Comparison of ENCODE assay signal across 11 cellular contexts in genomic region chr17:76261421-76262215, GRCh38. TPM values are rescaled to one million over a fixed set of nuclear protein-coding genes. Genes with fewer than 3 reads are reported as not detected.
A peak's percentile ranks its signal among the peaks of the same experiment; 100 is the strongest.
DNase-seq lines count a peak whose midpoint lies in the region; ATAC-seq, FAIRE-seq and TF ChIP-seq lines count a peak whose summit lies in the region.
"Had no signal": no experiment of that assay in that cellular context is flagged by ENCODE, and none has a peak within 500 bp of the region (broad histone marks: within the 10 kb centered on the region; RNA-seq: fewer than 3 reads in every experiment).

No MANE protein-coding gene starts in this region.

- in situ Hi-C loops in HepG2 (cut with HindIII; ENCODE audit: extremely low pct_ligation_motif_present, low pct_unique_long_range_greater_than_20kb), result no loop called here

- no peak for ATAC-seq in stimulated activated naive CD8-positive, alpha-beta T cell treated with anti-CD3 and anti-CD28 coated beads, Interleukin-15, Interleukin-2, amounts not matched to agents 100 U/mL and 50 U/mL, for 24 hours
- ATAC-seq in memory B cell (ENCODE audit: low read depth) (no peak), HG02970 (IDR thresholded peaks at IDR 0.05; ENCODE audit: low FRiP score, unreplicated experiment) (no peak), HepG2 (no peak)

- no peaks in the 10 kb centered on the region for H3K27me3 ChIP-seq in HepG2 (ENCODE audit: control insufficient read depth in 1 of 2, insufficient read depth in 2 of 2, low read length in 2 of 2)

- H3K4me1 ChIP-seq in HepG2 (ENCODE audit: insufficient read depth, low read length), result peaks cover 72% of the 10 kb centered on the region

- H3K4me3 ChIP-seq in HepG2 (replicated peaks in 1 of 3; ENCODE audit: insufficient read depth in 1 of 3, low read depth in 2 of 3, low read length in 3 of 3), result no peak overlapping the region

- H2AFZ ChIP-seq in HepG2 (ENCODE audit: low read length), result no peak overlapping the region

- H3K27ac Mint-ChIP-seq in stimulated activated naive CD8-positive, alpha-beta T cell treated with anti-CD3 and anti-CD28 coated beads, Interleukin-15, Interleukin-2, amounts not matched to agents 100 ng/mL and 50 ng/mL, for 24 hours, result peak overlapping the region; percentile 93
- peak overlapping the region; percentile 80 for H3K27ac Mint-ChIP-seq in activated T-helper 2 cell treated with anti-CD3 and anti-CD28 coated beads, Interferon-gamma antibody, Interleukin-2, Interleukin-4, amounts not matched to agents 10 μg/mL and 5 μg/mL and 100 μg/mL, durations not matched to agents 14 hours and 24 hours and 36 hours
- peak overlapping the region; percentile 47 for H3K27ac Mint-ChIP-seq in memory B cell

- H3K9ac ChIP-seq in HepG2 (ENCODE audit: insufficient read depth, low read depth, low read length), result no peak overlapping the region

- H3K4me3 Mint-ChIP-seq in stimulated activated naive CD8-positive, alpha-beta T cell treated with anti-CD3 and anti-CD28 coated beads, Interleukin-15, Interleukin-2, amounts not matched to agents 100 ng/mL and 50 ng/mL, for 24 hours, result no peak overlapping the region
- H3K4me3 Mint-ChIP-seq in activated T-helper 2 cell treated with anti-CD3 and anti-CD28 coated beads, Interferon-gamma antibody, Interleukin-2, Interleukin-4, amounts not matched to agents 10 μg/mL and 5 μg/mL and 100 μg/mL, durations not matched to agents 14 hours and 24 hours and 36 hours (ENCODE audit: low read depth), result no peak overlapping the region
- peak overlapping the region; percentile 71 for H3K4me3 Mint-ChIP-seq in memory B cell

- 86% methylated on average over 23 of the region's 23 CpGs for WGBS in HepG2 (ENCODE audit: low lambda C conversion rate)

- no peaks in the 10 kb centered on the region for H3K9me3 Mint-ChIP-seq in stimulated activated naive CD8-positive, alpha-beta T cell treated with anti-CD3 and anti-CD28 coated beads, Interleukin-15, Interleukin-2, amounts not matched to agents 100 ng/mL and 50 ng/mL, for 24 hours
- H3K9me3 Mint-ChIP-seq in activated T-helper 2 cell treated with anti-CD3 and anti-CD28 coated beads, Interferon-gamma antibody, Interleukin-2, Interleukin-4, amounts not matched to agents 10 μg/mL and 5 μg/mL and 100 μg/mL, durations not matched to agents 14 hours and 24 hours and 36 hours, result peaks cover 4% of the 10 kb centered on the region
- no peaks in the 10 kb centered on the region for H3K9me3 Mint-ChIP-seq in memory B cell

- peaks cover 5% of the 10 kb centered on the region for H3K79me2 ChIP-seq in HepG2 (ENCODE audit: insufficient read depth, low read length)

- no TSS peak for BruUV-seq in HepG2 (replicated peaks; lab: Mats Ljungman, UMichigan)

- H3K36me3 ChIP-seq in HepG2 (replicated peaks in 1 of 2; ENCODE audit: control insufficient read depth in 1 of 2, insufficient read depth in 2 of 2, low read length in 2 of 2), result no peaks in the 10 kb centered on the region

- no peak for FAIRE-seq in HepG2 (lab: Jason Lieb, UNC)

- no peaks in the 10 kb centered on the region for H3K9me3 ChIP-seq in HepG2 (ENCODE audit: low read length)

- TF ChIP-seq CTCF in HepG2 (CRISPR knock-in tag; IDR thresholded peaks at IDR 0.05), result no peak

- peaks cover 43% of the 10 kb centered on the region for H3K4me1 Mint-ChIP-seq in stimulated activated naive CD8-positive, alpha-beta T cell treated with anti-CD3 and anti-CD28 coated beads, Interleukin-15, Interleukin-2, amounts not matched to agents 100 ng/mL and 50 ng/mL, for 24 hours (ENCODE audit: low read depth)
- peaks cover 38% of the 10 kb centered on the region for H3K4me1 Mint-ChIP-seq in activated T-helper 2 cell treated with anti-CD3 and anti-CD28 coated beads, Interferon-gamma antibody, Interleukin-2, Interleukin-4, amounts not matched to agents 10 μg/mL and 5 μg/mL and 100 μg/mL, durations not matched to agents 14 hours and 24 hours and 36 hours (ENCODE audit: low read depth)
- peaks cover 42% of the 10 kb centered on the region for H3K4me1 Mint-ChIP-seq in memory B cell

- no peak for TF ChIP-seq RAD21 in HepG2 (CRISPR knock-in tag; IDR thresholded peaks at IDR 0.05)

- no peaks in the 10 kb centered on the region for H3K27me3 Mint-ChIP-seq in stimulated activated naive CD8-positive, alpha-beta T cell treated with anti-CD3 and anti-CD28 coated beads, Interleukin-15, Interleukin-2, amounts not matched to agents 100 ng/mL and 50 ng/mL, for 24 hours
- H3K27me3 Mint-ChIP-seq in activated T-helper 2 cell treated with anti-CD3 and anti-CD28 coated beads, Interferon-gamma antibody, Interleukin-2, Interleukin-4, amounts not matched to agents 10 μg/mL and 5 μg/mL and 100 μg/mL, durations not matched to agents 14 hours and 24 hours and 36 hours (ENCODE audit: low read depth), result no peaks in the 10 kb centered on the region
- no peaks in the 10 kb centered on the region for H3K27me3 Mint-ChIP-seq in memory B cell

- intact Hi-C loops in activated T-helper 2 cell treated with anti-CD3 and anti-CD28 coated beads, Interferon-gamma antibody, Interleukin-2, Interleukin-4, amounts not matched to agents 10 μg/mL and 5 μg/mL and 100 μg/mL, durations not matched to agents 14 hours and 24 hours and 36 hours (cut with micrococcal nuclease), result no loop called here
- intact Hi-C loops in HepG2 (cut with micrococcal nuclease; ENCODE audit: unreplicated experiment), result no loop called here

- H4K20me1 ChIP-seq in HepG2 (ENCODE audit: insufficient read depth, low read length), result no peaks in the 10 kb centered on the region

- DNase-seq in stimulated activated naive CD8-positive, alpha-beta T cell treated with anti-CD3 and anti-CD28 coated beads, Interleukin-15, Interleukin-2, amounts not matched to agents 100 U/mL and 50 U/mL, for 24 hours, result no peak
- DNase-seq in activated T-helper 2 cell treated with anti-CD3 and anti-CD28 coated beads, Interferon-gamma antibody, Interleukin-2, Interleukin-4, amounts not matched to agents 10 μg/mL and 5 μg/mL and 100 μg/mL, durations not matched to agents 14 hours and 24 hours and 36 hours (ENCODE audit: low spot score), result no peak
- no peak for DNase-seq in memory B cell (ENCODE audit: low spot score in 2 of 2)
- DNase-seq in SW 1271 (lab: John Stamatoyannopoulos, UW), result no peak
- no peak for DNase-seq in HepG2 (ENCODE audit: low spot score)
- DNase-seq in NCI-H345 treated with DMSO at 0.1 percent for 48 hours (lab: John Stamatoyannopoulos, UW; ENCODE audit: unreplicated experiment), result no peak
- DNase-seq: DMS79; effector CD4-positive, alpha-beta T cell; stimulated activated CD4-positive, alpha-beta T cell treated with anti-CD3 and anti-CD28 coated beads, Interleukin-12 subunit alpha, Interleukin-12 subunit beta, amount 100 ng/mL, for 4 hours had no signal

- CTCF ChIA-PET in HepG2 (lab: Yijun Ruan, JAX; ENCODE audit: low intra/inter-chr PET ratio, low total read pairs), result no interaction called here

- no peak overlapping the region for H3K27ac ChIP-seq in HepG2 (ENCODE audit: extremely low read length, insufficient read depth, low read length)

- no peak for TF ChIP-seq POLR2A in HepG2 (IDR thresholded peaks at IDR 0.05; ENCODE audit: insufficient read depth in 1 of 2, low read depth in 2 of 2, low read length in 2 of 2)

- TF ChIP-seq EP300 in HepG2 (IDR thresholded peaks at IDR 0.05; ENCODE audit: low read depth in 2 of 2, low read length in 2 of 2) (no peak), HepG2 (CRISPR knock-in tag; IDR thresholded peaks at IDR 0.05; ENCODE audit: borderline replicate concordance) (no peak)

- peaks cover 5% of the 10 kb centered on the region for H3K36me3 Mint-ChIP-seq in stimulated activated naive CD8-positive, alpha-beta T cell treated with anti-CD3 and anti-CD28 coated beads, Interleukin-15, Interleukin-2, amounts not matched to agents 100 ng/mL and 50 ng/mL, for 24 hours (ENCODE audit: low read depth)
- H3K36me3 Mint-ChIP-seq in activated T-helper 2 cell treated with anti-CD3 and anti-CD28 coated beads, Interferon-gamma antibody, Interleukin-2, Interleukin-4, amounts not matched to agents 10 μg/mL and 5 μg/mL and 100 μg/mL, durations not matched to agents 14 hours and 24 hours and 36 hours (ENCODE audit: low read depth), result peaks cover 10% of the 10 kb centered on the region
- H3K36me3 Mint-ChIP-seq in memory B cell, result no peaks in the 10 kb centered on the region

- no peak overlapping the region for H3K4me2 ChIP-seq in HepG2 (ENCODE audit: low read depth, low read length)

- POLR2A ChIA-PET in HepG2 (lab: Yijun Ruan, JAX), result interaction anchor here (1.0 to 5.6 kb wide), 5 partner anchors 10 to 115 kb away, joined by 3 to 51 read pairs (median 8); no protein-coding TSS in a partner anchor

RNA-seq across cellular contexts. Expression of gene UBALD2, which starts 3.5 kb away (rescaled TPM):
- total RNA-seq in activated T-helper 2 cell treated with anti-CD3 and anti-CD28 coated beads, Interferon-gamma antibody, Interleukin-2, Interleukin-4, amounts not matched to agents 10 μg/mL and 5 μg/mL and 100 μg/mL, durations not matched to agents 14 hours and 24 hours and 36 hours, result 204 and 212 TPM in 2 replicates
- 3.3 and 5.3 TPM in 2 replicates for total RNA-seq in HepG2 (2016; rRNA removed; fragmentation: Illumina TruSeq; extraction: Trizol)
- total RNA-seq in HepG2 (2016; cell fraction: cytosol; rRNA removed; fragmentation: Illumina TruSeq; extraction: Trizol; ENCODE audit: low read depth), result 6.8 and 10.0 TPM in 2 replicates
- 4.4 and 4.5 TPM in 2 replicates for total RNA-seq in HepG2 (2016; cell fraction: insoluble cytoplasmic fraction; rRNA removed; fragmentation: Illumina TruSeq; extraction: Trizol)
- total RNA-seq in HepG2 (2016; cell fraction: membrane; rRNA removed; fragmentation: Illumina TruSeq; extraction: Trizol), result 9.1 and 9.4 TPM in 2 replicates
- 2.6 and 3.2 TPM in 2 replicates for total RNA-seq in HepG2 (2016; cell fraction: nucleus; rRNA removed; fragmentation: Illumina TruSeq; extraction: Trizol)
- polyA plus RNA-seq in HepG2 (2011; rRNA removed), result 50.5 and 89.7 TPM in 2 replicates
- polyA plus RNA-seq in HepG2 (2011; cell fraction: cytosol; rRNA removed), result 14.6 and 28.0 TPM in 2 replicates
- 19.7 and 23.1 TPM in 2 replicates for polyA plus RNA-seq in HepG2 (2011; cell fraction: nucleus; rRNA removed)
- 16.6 and 21.8 TPM in 2 replicates for polyA plus RNA-seq in HepG2 (2012)
- polyA plus RNA-seq in HepG2 (2016; cell fraction: cytosol; fragmentation: Illumina TruSeq; extraction: Trizol; ENCODE audit: low read depth), result 26.5 and 33.4 TPM in 2 replicates
- 15.4 and 17.2 TPM in 2 replicates for polyA plus RNA-seq in HepG2 (2016; cell fraction: insoluble cytoplasmic fraction; fragmentation: Illumina TruSeq; extraction: Trizol; ENCODE audit: low read depth)
- polyA plus RNA-seq in HepG2 (2016; cell fraction: membrane; fragmentation: Illumina TruSeq; extraction: Trizol; ENCODE audit: low read depth), result 28.1 and 30.3 TPM in 2 replicates
- 8.4 and 13.3 TPM in 2 replicates for polyA plus RNA-seq in HepG2 (2016; cell fraction: nucleus; fragmentation: Illumina TruSeq; extraction: Trizol; ENCODE audit: insufficient read depth, low read depth)
- polyA minus RNA-seq in HepG2 (2011; rRNA and poly(A)+ RNA removed; ENCODE audit: low replicate concordance), result 24.6 and 37.9 TPM in 2 replicates
- 14.7 and 29.2 TPM in 2 replicates for polyA minus RNA-seq in HepG2 (2011; cell fraction: cytosol; rRNA and poly(A)+ RNA removed)
- 4.2 and 7.1 TPM in 2 replicates for polyA minus RNA-seq in HepG2 (2011; cell fraction: nucleus; rRNA and poly(A)+ RNA removed)

RNA-seq across cellular contexts. Expression of gene RNF157, which starts 21.3 kb away (rescaled TPM):
- 34.3 and 34.9 TPM in 2 replicates for total RNA-seq in activated T-helper 2 cell treated with anti-CD3 and anti-CD28 coated beads, Interferon-gamma antibody, Interleukin-2, Interleukin-4, amounts not matched to agents 10 μg/mL and 5 μg/mL and 100 μg/mL, durations not matched to agents 14 hours and 24 hours and 36 hours
- total RNA-seq in HepG2 (2016; rRNA removed; fragmentation: Illumina TruSeq; extraction: Trizol), result 1.4 and 1.5 TPM in 2 replicates
- 1.0 and 1.9 TPM in 2 replicates for total RNA-seq in HepG2 (2016; cell fraction: cytosol; rRNA removed; fragmentation: Illumina TruSeq; extraction: Trizol; ENCODE audit: low read depth)
- 1.5 and 2.1 TPM in 2 replicates for total RNA-seq in HepG2 (2016; cell fraction: insoluble cytoplasmic fraction; rRNA removed; fragmentation: Illumina TruSeq; extraction: Trizol)
- 3.1 and 3.6 TPM in 2 replicates for total RNA-seq in HepG2 (2016; cell fraction: membrane; rRNA removed; fragmentation: Illumina TruSeq; extraction: Trizol)
- total RNA-seq in HepG2 (2016; cell fraction: nucleus; rRNA removed; fragmentation: Illumina TruSeq; extraction: Trizol), result 1.0 and 2.8 TPM in 2 replicates
- 0.44 and 0.82 TPM in 2 replicates for polyA plus RNA-seq in HepG2 (2011; rRNA removed)
- 0.52 and 0.71 TPM in 2 replicates for polyA plus RNA-seq in HepG2 (2011; cell fraction: cytosol; rRNA removed)
- 0.42 TPM in 2 replicates for polyA plus RNA-seq in HepG2 (2011; cell fraction: nucleus; rRNA removed)
- 0.86 and 1.1 TPM in 2 replicates for polyA plus RNA-seq in HepG2 (2012)
- polyA plus RNA-seq in HepG2 (2016; cell fraction: cytosol; fragmentation: Illumina TruSeq; extraction: Trizol; ENCODE audit: low read depth), result 1.7 and 2.0 TPM in 2 replicates
- polyA plus RNA-seq in HepG2 (2016; cell fraction: insoluble cytoplasmic fraction; fragmentation: Illumina TruSeq; extraction: Trizol; ENCODE audit: low read depth), result 1.9 and 2.1 TPM in 2 replicates
- polyA plus RNA-seq in HepG2 (2016; cell fraction: membrane; fragmentation: Illumina TruSeq; extraction: Trizol; ENCODE audit: low read depth), result 3.0 and 5.1 TPM in 2 replicates
- 1.8 and 3.8 TPM in 2 replicates for polyA plus RNA-seq in HepG2 (2016; cell fraction: nucleus; fragmentation: Illumina TruSeq; extraction: Trizol; ENCODE audit: insufficient read depth, low read depth)
- polyA minus RNA-seq in HepG2 (2011; rRNA and poly(A)+ RNA removed; ENCODE audit: low replicate concordance), result 0.66 and 3.2 TPM in 2 replicates
- polyA minus RNA-seq in HepG2 (2011; cell fraction: cytosol; rRNA and poly(A)+ RNA removed), result 0.79 and 1.5 TPM in 2 replicates
- 0.77 and 0.99 TPM in 2 replicates for polyA minus RNA-seq in HepG2 (2011; cell fraction: nucleus; rRNA and poly(A)+ RNA removed)

RNA-seq across cellular contexts. Expression of gene QRICH2, which starts 46.5 kb away (rescaled TPM):
- total RNA-seq in activated T-helper 2 cell treated with anti-CD3 and anti-CD28 coated beads, Interferon-gamma antibody, Interleukin-2, Interleukin-4, amounts not matched to agents 10 μg/mL and 5 μg/mL and 100 μg/mL, durations not matched to agents 14 hours and 24 hours and 36 hours, result 1.7 and 2.1 TPM in 2 replicates
- total RNA-seq in HepG2 (2016; rRNA removed; fragmentation: Illumina TruSeq; extraction: Trizol), result 2.7 and 3.7 TPM in 2 replicates
- total RNA-seq in HepG2 (2016; cell fraction: cytosol; rRNA removed; fragmentation: Illumina TruSeq; extraction: Trizol; ENCODE audit: low read depth), result 3.1 and 3.3 TPM in 2 replicates
- 2.3 and 3.7 TPM in 2 replicates for total RNA-seq in HepG2 (2016; cell fraction: insoluble cytoplasmic fraction; rRNA removed; fragmentation: Illumina TruSeq; extraction: Trizol)
- total RNA-seq in HepG2 (2016; cell fraction: membrane; rRNA removed; fragmentation: Illumina TruSeq; extraction: Trizol), result 4.0 and 4.5 TPM in 2 replicates
- total RNA-seq in HepG2 (2016; cell fraction: nucleus; rRNA removed; fragmentation: Illumina TruSeq; extraction: Trizol), result 4.4 and 6.1 TPM in 2 replicates
- polyA plus RNA-seq in HepG2 (2011; rRNA removed), result 5.7 and 11.5 TPM in 2 replicates
- 3.4 and 3.8 TPM in 2 replicates for polyA plus RNA-seq in HepG2 (2011; cell fraction: cytosol; rRNA removed)
- 58.0 and 60.6 TPM in 2 replicates for polyA plus RNA-seq in HepG2 (2011; cell fraction: nucleus; rRNA removed)
- polyA plus RNA-seq in HepG2 (2012), result 1.5 and 7.5 TPM in 2 replicates
- polyA plus RNA-seq in HepG2 (2016; cell fraction: cytosol; fragmentation: Illumina TruSeq; extraction: Trizol; ENCODE audit: low read depth), result 0.94 and 1.1 TPM in 2 replicates
- 1.2 TPM in 2 replicates for polyA plus RNA-seq in HepG2 (2016; cell fraction: insoluble cytoplasmic fraction; fragmentation: Illumina TruSeq; extraction: Trizol; ENCODE audit: low read depth)
- polyA plus RNA-seq in HepG2 (2016; cell fraction: membrane; fragmentation: Illumina TruSeq; extraction: Trizol; ENCODE audit: low read depth), result 1.0 and 1.5 TPM in 2 replicates
- polyA plus RNA-seq in HepG2 (2016; cell fraction: nucleus; fragmentation: Illumina TruSeq; extraction: Trizol; ENCODE audit: insufficient read depth, low read depth), result 10.2 and 12.1 TPM in 2 replicates
- 6.3 and 21.9 TPM in 2 replicates for polyA minus RNA-seq in HepG2 (2011; rRNA and poly(A)+ RNA removed; ENCODE audit: low replicate concordance)
- polyA minus RNA-seq in HepG2 (2011; cell fraction: cytosol; rRNA and poly(A)+ RNA removed), result 2.5 and 3.3 TPM in 2 replicates
- 12.0 and 17.0 TPM in 2 replicates for polyA minus RNA-seq in HepG2 (2011; cell fraction: nucleus; rRNA and poly(A)+ RNA removed)

Comparison
In these comparisons a context has a peak if more than half of its experiments do, and no peak if none do; other contexts are left out.
1. RNA of gene UBALD2, which starts 3.5 kb away (total RNA-seq): 204 to 212 TPM in activated T-helper 2 cell treated with anti-CD3 and anti-CD28 coated beads, Interferon-gamma antibody, Interleukin-2, Interleukin-4, amounts not matched to agents 10 μg/mL and 5 μg/mL and 100 μg/mL, durations not matched to agents 14 hours and 24 hours and 36 hours; 2.6 to 10.0 TPM in HepG2; every median in the first group is over 10 times any median in the second.
2. Peak in every context shown above with its lines, with median percentiles within 50 percentile points of each other: H3K27ac Mint-ChIP-seq.